ENCODE assay signal across 1 cellular context in the genomic region with DNA sequence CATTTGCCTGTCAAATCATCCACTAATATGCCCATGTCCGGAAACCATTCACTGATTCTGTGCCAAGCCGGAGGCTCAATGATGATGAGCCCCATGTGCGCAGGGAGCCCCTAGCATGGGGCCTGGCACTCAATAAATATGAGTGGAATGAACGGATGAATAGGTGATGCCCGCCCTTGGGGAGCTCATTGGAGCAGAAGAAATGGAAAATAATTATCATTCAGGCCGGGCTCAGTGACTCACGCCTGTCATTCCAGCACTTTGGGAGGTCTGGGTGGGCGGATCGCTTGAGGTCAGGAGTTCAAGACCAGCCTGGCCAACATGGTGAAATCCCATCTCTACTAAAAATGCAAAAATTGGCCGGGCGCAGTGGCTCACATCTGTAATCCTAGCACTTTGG.
TF ChIP-seq lines count a peak whose summit lies in the region.

No MANE protein-coding gene starts in this region.

TF ChIP-seq in Ishikawa, 13 proteins besides CTCF, POLR2A, EP300 and RAD21 (continued from another document):
- TF ChIP-seq, protein P1, sequence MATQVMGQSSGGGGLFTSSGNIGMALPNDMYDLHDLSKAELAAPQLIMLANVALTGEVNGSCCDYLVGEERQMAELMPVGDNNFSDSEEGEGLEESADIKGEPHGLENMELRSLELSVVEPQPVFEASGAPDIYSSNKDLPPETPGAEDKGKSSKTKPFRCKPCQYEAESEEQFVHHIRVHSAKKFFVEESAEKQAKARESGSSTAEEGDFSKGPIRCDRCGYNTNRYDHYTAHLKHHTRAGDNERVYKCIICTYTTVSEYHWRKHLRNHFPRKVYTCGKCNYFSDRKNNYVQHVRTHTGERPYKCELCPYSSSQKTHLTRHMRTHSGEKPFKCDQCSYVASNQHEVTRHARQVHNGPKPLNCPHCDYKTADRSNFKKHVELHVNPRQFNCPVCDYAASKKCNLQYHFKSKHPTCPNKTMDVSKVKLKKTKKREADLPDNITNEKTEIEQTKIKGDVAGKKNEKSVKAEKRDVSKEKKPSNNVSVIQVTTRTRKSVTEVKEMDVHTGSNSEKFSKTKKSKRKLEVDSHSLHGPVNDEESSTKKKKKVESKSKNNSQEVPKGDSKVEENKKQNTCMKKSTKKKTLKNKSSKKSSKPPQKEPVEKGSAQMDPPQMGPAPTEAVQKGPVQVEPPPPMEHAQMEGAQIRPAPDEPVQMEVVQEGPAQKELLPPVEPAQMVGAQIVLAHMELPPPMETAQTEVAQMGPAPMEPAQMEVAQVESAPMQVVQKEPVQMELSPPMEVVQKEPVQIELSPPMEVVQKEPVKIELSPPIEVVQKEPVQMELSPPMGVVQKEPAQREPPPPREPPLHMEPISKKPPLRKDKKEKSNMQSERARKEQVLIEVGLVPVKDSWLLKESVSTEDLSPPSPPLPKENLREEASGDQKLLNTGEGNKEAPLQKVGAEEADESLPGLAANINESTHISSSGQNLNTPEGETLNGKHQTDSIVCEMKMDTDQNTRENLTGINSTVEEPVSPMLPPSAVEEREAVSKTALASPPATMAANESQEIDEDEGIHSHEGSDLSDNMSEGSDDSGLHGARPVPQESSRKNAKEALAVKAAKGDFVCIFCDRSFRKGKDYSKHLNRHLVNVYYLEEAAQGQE (IDR thresholded peaks at IDR 0.05; ENCODE audit: low read depth): no peak
- TF ChIP-seq ZBTB7A (IDR thresholded peaks at IDR 0.05; ENCODE audit: low read depth): no peak
- TF ChIP-seq TEAD4 (IDR thresholded peaks at IDR 0.05): peak; percentile 94
- TF ChIP-seq NFIC (IDR thresholded peaks at IDR 0.05): peak; percentile 96
- TF ChIP-seq FOXM1 (IDR thresholded peaks at IDR 0.05; ENCODE audit: borderline replicate concordance, low read depth): peak; percentile 88
TF ChIP-seq in Ishikawa: peak in this region for 9.
